In genomic region chr10:129157185-129157584, GRCh38 we compare ENCODE assay signal across 10 cellular contexts.
"Had no signal": no experiment of that assay in that cellular context is flagged by ENCODE, and none has a peak within 500 bp of the region (broad histone marks: within the 10 kb centered on the region; RNA-seq: fewer than 3 reads in every experiment).

No MANE protein-coding gene starts in this region.

- FAIRE-seq: H54 had no signal

- ATAC-seq: GM23338, HCT116 had no signal

- H3K36me3 ChIP-seq: HAP-1 had no signal

- H3K9me3 ChIP-seq: HAP-1 had no signal

- H3K4me3 ChIP-seq: GM23248, GM23338, HAP-1 had no signal

- DNase-seq: GM23248, GOT3, H7, H9, HCEC 1CT, HFFc6 had no signal

- H3K27ac ChIP-seq: GM23248 had no signal

- H3K4me1 ChIP-seq: HAP-1 had no signal

- H3K4me2 ChIP-seq: GM23338 had no signal

- H2AFZ ChIP-seq: GM23248, GM23338 had no signal

- H3K9ac ChIP-seq: GM23248 had no signal
